In genomic region chr1:31787786-31788137, GRCh38 we compare ENCODE assay signal across 8 cellular contexts. TPM values are rescaled to one million over a fixed set of nuclear protein-coding genes. Genes with fewer than 3 reads are reported as not detected.
DNase-seq lines count a peak whose midpoint lies in the region; ATAC-seq and TF ChIP-seq lines count a peak whose summit lies in the region.

No MANE protein-coding gene starts in this region.

- peaks cover 11 to 28% of the 10 kb centered on the region in 2 donors for H3K4me1 Mint-ChIP-seq in natural killer cell

- ATAC-seq in natural killer cell (no peak), HG03521 (IDR thresholded peaks at IDR 0.05; ENCODE audit: unreplicated experiment) (no peak), mucosa of descending colon (no peak)

- H3K36me3 ChIP-seq in BE2C, result no peaks in the 10 kb centered on the region
- no peaks in the 10 kb centered on the region for H3K36me3 ChIP-seq in KMS-11 (ENCODE audit: insufficient read depth)
- no peaks in the 10 kb centered on the region for H3K36me3 ChIP-seq in mammary epithelial cell (ENCODE audit: insufficient read depth, low read length)
- H3K36me3 ChIP-seq in mucosa of descending colon (ENCODE audit: low read depth), result no peaks in the 10 kb centered on the region

- no peaks in the 10 kb centered on the region for H3K9me3 Mint-ChIP-seq in natural killer cell

- TF ChIP-seq CTCF in BE2C (IDR thresholded peaks at IDR 0.05; ENCODE audit: low read depth, low read length) (no peak), KMS-11 (conservative IDR thresholded peaks at IDR 0.05; ENCODE audit: low read depth, low read length) (no peak), mammary epithelial cell (conservative IDR thresholded peaks at IDR 0.05 in 1 of 2, IDR thresholded peaks at IDR 0.05 in 1 of 2; ENCODE audit: extremely low read depth in 1 of 2, insufficient read depth in 1 of 2, low read depth in 1 of 2, low read length in 2 of 2) (no peak), natural killer cell (IDR thresholded peaks at IDR 0.05) (no peak), mucosa of descending colon (IDR thresholded peaks at IDR 0.05) (no peak)

- H3K4me3 Mint-ChIP-seq in natural killer cell, result peak overlapping the region; percentile 93

- peak overlapping the region; percentile 95; the same call in 1 of the 2 replicates for H2AFZ ChIP-seq in KMS-11 (ENCODE audit: low read depth)
- peak overlapping the region; percentile 92 for H2AFZ ChIP-seq in mammary epithelial cell (ENCODE audit: low read depth, low read length)

- dilution Hi-C loops in mammary epithelial cell (cut with HindIII; ENCODE audit: low sequenced_read_pairs), result no loop called here

- no peaks in the 10 kb centered on the region for H3K27me3 ChIP-seq in BE2C
- H3K27me3 ChIP-seq in KMS-11 (ENCODE audit: insufficient read depth, low read depth), result no peaks in the 10 kb centered on the region
- no peaks in the 10 kb centered on the region for H3K27me3 ChIP-seq in mammary epithelial cell (ENCODE audit: insufficient read depth, low read length)

- H3K27ac ChIP-seq in KMS-11 (no peak overlapping the region; the same call in 1 of the 2 replicates), mammary epithelial cell (ENCODE audit: insufficient read depth, low read depth, low read length) (peak overlapping the region; percentile 84)

- H3K4me1 ChIP-seq in BE2C (peaks cover 33% of the 10 kb centered on the region), KMS-11 (ENCODE audit: low read depth, poor library complexity, severe bottlenecking) (peaks cover 9% of the 10 kb centered on the region), mammary epithelial cell (ENCODE audit: insufficient read depth, low read length) (peaks cover 13% of the 10 kb centered on the region), mucosa of descending colon (ENCODE audit: low read depth) (peaks cover 3% of the 10 kb centered on the region)

- DNase-seq in BE2C, result no peak
- no peak for DNase-seq in mammary epithelial cell
- DNase-seq in natural killer cell, result no peak
- DNase-seq in stimulated activated CD4-positive, alpha-beta T cell treated with anti-CD3 and anti-CD28 coated beads, Interleukin-4, amount 100 ng/mL, for 24 hours, result no peak
- no peak for DNase-seq in mucosa of descending colon
- DNase-seq in DMS153 (lab: John Stamatoyannopoulos, UW), result no peak

- H3K4me2 ChIP-seq in KMS-11 (peak overlapping the region; percentile 96), mammary epithelial cell (ENCODE audit: insufficient read depth, low read depth, low read length) (peak overlapping the region; percentile 94)

- no peaks in the 10 kb centered on the region for H3K9me3 ChIP-seq in BE2C
- no peaks in the 10 kb centered on the region for H3K9me3 ChIP-seq in mammary epithelial cell (replicated peaks; ENCODE audit: insufficient read depth, low read length)
- H3K9me3 ChIP-seq in mucosa of descending colon, result no peaks in the 10 kb centered on the region

- H4K20me1 ChIP-seq in KMS-11 (ENCODE audit: insufficient read depth) (no peaks in the 10 kb centered on the region), mammary epithelial cell (ENCODE audit: insufficient read depth, low read length) (no peaks in the 10 kb centered on the region)

- intact Hi-C loops in mammary epithelial cell (cut with micrococcal nuclease) (loop anchor here (2.0 to 5.0 kb wide), 5 partner anchors 75 to 603 kb away; partner anchors contain the start of genes COL16A1 and TINAGL1), natural killer cell (cut with micrococcal nuclease) (loop anchor here (1.0 to 5.0 kb wide), 4 partner anchors 25 to 393 kb away; no protein-coding TSS in a partner anchor), mucosa of descending colon (cut with DNase I, micrococcal nuclease) (loop anchor here (5.0 kb wide), 2 partner anchors 120 to 125 kb away; no protein-coding TSS in a partner anchor)

- 64% methylated on average over 1 of the region's 1 CpG for WGBS in mammary epithelial cell (ENCODE audit: low coverage, missing lambda C conversion rate)

- in situ Hi-C loops in mammary epithelial cell (cut with MboI; ENCODE audit: low sequenced_read_pairs in 2 of 2), result loop anchor here in 1 of 2 donors (25.0 kb wide), 2 partner anchors 225 to 350 kb away; no protein-coding TSS in a partner anchor

- H3K4me3 ChIP-seq in BE2C (ENCODE audit: low read depth, low read length), result peak overlapping the region; percentile 65
- no peak overlapping the region for H3K4me3 ChIP-seq in KMS-11 (IDR thresholded peaks at IDR 0.05; ENCODE audit: insufficient read depth, low read depth, low read length)
- H3K4me3 ChIP-seq in mammary epithelial cell (replicated peaks in 1 of 3; ENCODE audit: insufficient read depth in 1 of 3, low read depth in 2 of 3, low read length in 3 of 3), result no peak overlapping the region
- H3K4me3 ChIP-seq in mucosa of descending colon, result no peak overlapping the region

- CTCF ChIA-PET in mammary epithelial cell (lab: Charles Lee; ENCODE audit: low non-redundant PET), result no interaction called here

- H3K79me2 ChIP-seq in KMS-11 (ENCODE audit: insufficient read depth, low read depth), result no peaks in the 10 kb centered on the region
- H3K79me2 ChIP-seq in mammary epithelial cell (ENCODE audit: insufficient read depth, low read length), result no peaks in the 10 kb centered on the region

- no peaks in the 10 kb centered on the region for H3K27me3 Mint-ChIP-seq in natural killer cell (ENCODE audit: low read depth in 2 of 2)

- H3K9ac ChIP-seq in KMS-11 (peak overlapping the region; percentile 94; the same call in 1 of the 2 replicates), mammary epithelial cell (ENCODE audit: insufficient read depth, low read length) (no peak overlapping the region)

- H3K27ac Mint-ChIP-seq in natural killer cell, result peak overlapping the region; percentile 92 to 96

- H3K36me3 Mint-ChIP-seq in natural killer cell, result no peaks in the 10 kb centered on the region

- BruUV-seq in mammary epithelial cell (replicated peaks; lab: Mats Ljungman, UMichigan), result TSS peak; percentile 24

RNA-seq across cellular contexts. Expression of gene ADGRB2, which starts 23.6 kb away (rescaled TPM):
- 104 TPM for polyA plus RNA-seq in BE2C (2012; ENCODE audit: insufficient read depth, insufficient read length, low read depth)
- 1 to 10 TPM in 1 of 2 donors, under 1 TPM in 1; 0.83 to 3.8 TPM for total RNA-seq in mammary epithelial cell
- 1.3 TPM for polyA plus RNA-seq in mammary epithelial cell
- 0.83 TPM for polyA minus RNA-seq in mammary epithelial cell
- 10 to 100 TPM in 2 of 3 donors, 1 to 10 TPM in 1; 7.6 to 19.9 (median 12.8) TPM for total RNA-seq in natural killer cell
- total RNA-seq in mucosa of descending colon, result 1 to 10 TPM in 1 of 3 donors, under 1 TPM in 2; 0.55 to 3.8 (median 0.65) TPM

RNA-seq across cellular contexts. Expression of gene SPOCD1, which starts 28.1 kb away (rescaled TPM):
- not detected for polyA plus RNA-seq in BE2C (2012; ENCODE audit: insufficient read depth, insufficient read length, low read depth)
- total RNA-seq in mammary epithelial cell (10 to 100 TPM; 10.3 to 14.3 TPM), natural killer cell (under 1 TPM in 2 of 3 donors, not detected in 1; 0.54 to 0.68 TPM), mucosa of descending colon (under 1 TPM in 1 of 3 donors, not detected in 2; 0.99 TPM)
- polyA plus RNA-seq in mammary epithelial cell, result 5.4 TPM
- polyA minus RNA-seq in mammary epithelial cell, result 2.1 TPM

Comparison
In these comparisons a context has a peak if more than half of its experiments do, and no peak if none do; other contexts are left out.
1. RNA of gene SPOCD1, which starts 28.1 kb away (total RNA-seq): 10.3 to 14.3 TPM in mammary epithelial cell; 0.54 to 0.68 TPM in natural killer cell and 0.99 TPM in mucosa of descending colon; every median in the first group is over 4 times any median in the second.